Comparison of ENCODE assay signal across 22 cellular contexts in genomic region chr1:236214761-236215160, GRCh38.
"Had no signal": no experiment of that assay in that cellular context is flagged by ENCODE, and none has a peak within 500 bp of the region (broad histone marks: within the 10 kb centered on the region; RNA-seq: fewer than 3 reads in every experiment).

No MANE protein-coding gene starts in this region.

- H3K4me3 Mint-ChIP-seq: activated T-helper 1 cell treated with anti-CD3 and anti-CD28 coated beads, Interleukin-12 subunit alpha, Interleukin-12 subunit beta, Interleukin-2, Interleukin-4 antibody, amounts not matched to agents 30 ng/mL and 10 ng/mL and 1 ng/mL, durations not matched to agents 14 hours and 24 hours and 36 hours; brain; T-helper 17 cell had no signal

- H3K9me3 Mint-ChIP-seq: activated T-helper 1 cell treated with anti-CD3 and anti-CD28 coated beads, Interleukin-12 subunit alpha, Interleukin-12 subunit beta, Interleukin-2, Interleukin-4 antibody, amounts not matched to agents 30 ng/mL and 10 ng/mL and 1 ng/mL, durations not matched to agents 14 hours and 24 hours and 36 hours; brain had no signal

- H3K27me3 Mint-ChIP-seq: brain, T-helper 17 cell had no signal

- H3K27ac Mint-ChIP-seq: activated T-helper 1 cell treated with anti-CD3 and anti-CD28 coated beads, Interleukin-12 subunit alpha, Interleukin-12 subunit beta, Interleukin-2, Interleukin-4 antibody, amounts not matched to agents 30 ng/mL and 10 ng/mL and 1 ng/mL, durations not matched to agents 14 hours and 24 hours and 36 hours; brain; T-helper 17 cell had no signal

- H3K4me1 Mint-ChIP-seq: brain, T-helper 17 cell had no signal

- FAIRE-seq: astrocyte had no signal

- ATAC-seq: T-helper 17 cell had no signal

- DNase-seq: activated CD4-positive, alpha-beta T cell treated with anti-CD3 and anti-CD28 coated beads for 4 hours; activated CD8-positive, alpha-beta memory T cell treated with anti-CD3 and anti-CD28 coated beads, Interleukin-2, amount 50 U/mL, for 4 hours; activated effector memory CD4-positive, alpha-beta T cell treated with anti-CD3 and anti-CD28 coated beads, Interleukin-2, amount 50 U/mL, for 16 hours; activated naive CD4-positive, alpha-beta T cell treated with anti-CD3 and anti-CD28 coated beads, Interleukin-2, amount 50 U/mL, for 16 hours; amygdala; IMR-90; Kasumi-1; KBM-7; NCI-H1105 treated with DMSO at 0.1 percent for 48 hours; NCI-H1436 treated with DMSO at 0.1 percent for 48 hours; NCI-H187; NCI-H2081; NCI-H446; NCI-H524; PC-9; SHP77 treated with DMSO at 0.1 percent for 48 hours; T-helper 17 cell; T-helper 9 cell; WERI-Rb-1 had no signal
